Comparison of ENCODE assay signal across 20 cellular contexts in genomic region chr1:246092136-246092535, GRCh38.
"Had no signal": no experiment of that assay in that cellular context is flagged by ENCODE, and none has a peak within 500 bp of the region (broad histone marks: within the 10 kb centered on the region; RNA-seq: fewer than 3 reads in every experiment).

No MANE protein-coding gene starts in this region.

- ATAC-seq: activated T-helper 17 cell treated with anti-CD3 and anti-CD28 coated beads, Interleukin-2, amount 50 U/mL, for 72 hours; left lung; lower lobe of right lung; naive thymus-derived CD8-positive, alpha-beta T cell; pancreas; sciatic nerve; stimulated activated naive CD8-positive, alpha-beta T cell treated with anti-CD3 and anti-CD28 coated beads, Interleukin-15, Interleukin-2, amounts not matched to agents 100 U/mL and 50 U/mL, for 24 hours had no signal

- DNase-seq: activated CD4-positive, alpha-beta memory T cell treated with anti-CD3 and anti-CD28 coated beads for 36 hours; activated CD4-positive, alpha-beta T cell treated with anti-CD3 and anti-CD28 coated beads for 48 hours; activated CD8-positive, alpha-beta memory T cell treated with anti-CD3 and anti-CD28 coated beads, Interleukin-2, amount 50 U/mL, for 48 hours; activated T-cell treated with anti-CD3 and anti-CD28 coated beads, Interleukin-2, amount 50 U/mL, for 24 hours; anterior cingulate cortex; esophagus squamous epithelium; foreskin melanocyte; left lung; lower lobe of right lung; mesenchymal stem cell; naive thymus-derived CD8-positive, alpha-beta T cell; nucleus accumbens; pancreas; retina; stimulated activated CD4-positive, alpha-beta T cell treated with anti-CD3 and anti-CD28 coated beads, Interleukin-12 subunit alpha, Interleukin-12 subunit beta, amount 100 ng/mL, for 4 hours; stimulated activated CD4-positive, alpha-beta T cell treated with anti-CD3 and anti-CD28 coated beads, Interleukin-4, amount 100 ng/mL, for 1 hour; stimulated activated naive CD8-positive, alpha-beta T cell treated with anti-CD3 and anti-CD28 coated beads, Interleukin-15, Interleukin-2, amounts not matched to agents 100 U/mL and 50 U/mL, for 24 hours; trophoblast cell had no signal
